8 cellular contexts compared by ENCODE assay signal in the genomic region with DNA sequence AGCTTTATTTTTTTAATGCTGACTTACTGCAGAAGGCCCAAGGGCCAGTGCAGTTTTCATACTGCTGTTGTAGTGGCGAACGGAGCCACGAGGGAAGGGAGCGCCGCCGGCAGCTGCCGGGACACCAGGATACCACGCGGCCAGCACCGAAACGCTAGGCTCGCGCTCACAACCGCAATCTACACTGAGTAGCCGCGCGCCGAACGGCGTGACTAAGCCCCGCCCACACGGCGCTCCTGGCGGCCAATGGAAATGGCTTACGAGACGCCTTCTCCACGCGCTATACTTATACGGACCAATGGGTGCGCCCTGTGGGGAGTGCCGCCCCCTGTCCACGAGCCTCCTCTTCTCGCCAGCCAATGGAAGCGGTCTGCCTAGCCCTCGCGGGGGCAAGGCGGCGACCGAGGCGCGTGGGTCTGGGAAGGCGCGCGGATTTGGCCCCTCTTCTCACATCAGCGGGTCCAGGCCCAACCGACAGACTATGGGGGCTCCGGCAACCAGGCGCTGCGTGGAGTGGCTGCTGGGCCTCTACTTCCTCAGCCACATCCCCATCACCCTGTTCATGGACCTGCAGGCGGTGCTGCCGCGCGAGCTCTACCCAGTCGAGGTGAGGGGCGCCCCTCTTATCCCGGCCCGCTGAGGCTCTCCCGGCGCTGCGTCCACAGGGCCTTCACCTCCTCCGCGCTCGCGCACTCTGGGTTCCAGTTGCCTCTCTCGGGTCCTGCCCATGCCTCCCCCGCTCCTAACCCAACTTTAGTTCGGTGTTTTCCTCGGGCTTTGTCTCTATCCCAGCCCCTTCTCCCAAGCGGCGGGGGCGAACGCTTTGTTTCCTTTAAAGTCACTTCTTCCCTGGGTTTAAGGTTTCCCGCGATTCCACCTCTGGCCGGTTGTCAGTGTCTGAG. TPM values are rescaled to one million over a fixed set of nuclear protein-coding genes. Genes with fewer than 3 reads are reported as not detected.
A peak's percentile ranks its signal among the peaks of the same experiment; 100 is the strongest.
DNase-seq lines count a peak whose midpoint lies in the region; ATAC-seq and TF ChIP-seq lines count a peak whose summit lies in the region.

TSS of gene TMEM97 (plus strand) at position 442 of the 902 bp plus-strand sequence. CDS start at position 482, 40 bp downstream.

- peak within 1 kb of the TSS; percentile 74 for H3K4me3 ChIP-seq in coronary artery

- intact Hi-C loops in left colon (cut with DNase I, micrococcal nuclease), result no loop called here

- peak; percentile 98 for ATAC-seq in GM19328 (IDR thresholded peaks at IDR 0.05; ENCODE audit: unreplicated experiment)
- peak; percentile 77 for ATAC-seq in HG03469 (IDR thresholded peaks at IDR 0.05; ENCODE audit: unreplicated experiment)
- ATAC-seq in left colon, result peak; percentile 97

- TF ChIP-seq CTCF in C4-2B (conservative IDR thresholded peaks at IDR 0.05) (no peak), coronary artery (IDR thresholded peaks at IDR 0.05) (no peak)

- H3K27ac ChIP-seq in C4-2B, result peak within 1 kb of the TSS; percentile 91
- H3K27ac ChIP-seq in coronary artery, result peak within 1 kb of the TSS; percentile 6 to 27

- DNase-seq in NCI-H526 (lab: John Stamatoyannopoulos, UW) (peak; percentile 99 to 100), coronary artery (ENCODE audit: low spot score) (peak; percentile 95), left colon (peak; percentile 97 to 98)
- DNase-seq in activated CD4-positive, alpha-beta T cell treated with anti-CD3 and anti-CD28 coated beads for 4 hours, result peak; percentile 91 to 96
- peak; percentile 91 to 93 for DNase-seq in stimulated activated CD4-positive, alpha-beta T cell treated with anti-CD3 and anti-CD28 coated beads, Interleukin-1b, Interleukin-23, amount 100 ng/mL, for 4 hours (ENCODE audit: low read depth in 2 of 2)

RNA-seq across cellular contexts. Expression of gene TMEM97, which starts in this region (rescaled TPM):
- total RNA-seq in left colon, result 10 to 100 TPM; 14.2 to 37.7 TPM

Comparison
In these comparisons a context has a peak if more than half of its experiments do, and no peak if none do; other contexts are left out.
1. Peak in every context shown above with its lines: DNase-seq, ATAC-seq, H3K4me3 ChIP-seq and H3K27ac ChIP-seq.